ENCODE assay signal across 11 cellular contexts in the genomic region with DNA sequence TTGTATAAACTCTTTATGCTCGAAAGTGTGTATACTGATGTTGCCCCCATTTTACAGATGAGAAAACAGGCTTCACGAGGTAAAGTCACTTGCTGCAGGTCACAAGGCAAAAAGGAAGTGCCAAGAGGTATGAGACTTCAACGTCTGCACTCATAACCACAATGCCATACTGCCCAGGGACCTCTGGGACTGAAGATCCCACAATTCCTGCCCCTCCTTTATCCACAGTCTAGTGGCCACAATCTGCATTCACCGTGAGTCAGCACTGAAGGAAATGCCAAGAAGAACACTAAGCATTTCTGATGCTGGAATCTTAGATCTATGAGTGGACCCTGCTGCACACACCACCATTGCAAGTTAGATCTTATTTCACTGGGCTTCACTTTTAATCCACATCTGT. TPM values are rescaled to one million over a fixed set of nuclear protein-coding genes. Genes with fewer than 3 reads are reported as not detected.
DNase-seq lines count a peak whose midpoint lies in the region; ATAC-seq and TF ChIP-seq lines count a peak whose summit lies in the region.
"Had no signal": no experiment of that assay in that cellular context is flagged by ENCODE, and none has a peak within 500 bp of the region (broad histone marks: within the 10 kb centered on the region; RNA-seq: fewer than 3 reads in every experiment).

No MANE protein-coding gene starts in this region.

- H3K36me3 Mint-ChIP-seq in HFFc6 (ENCODE audit: low read depth) (peaks cover 26% of the 10 kb centered on the region), neural progenitor cell (no peaks in the 10 kb centered on the region)
- H3K36me3 Mint-ChIP-seq in activated CD4-positive, alpha-beta T cell treated with anti-CD3 and anti-CD28 coated beads for 36 hours (ENCODE audit: low read depth), result peaks cover 4% of the 10 kb centered on the region

- H2AFZ ChIP-seq in neural progenitor cell (replicated peaks), result no peak overlapping the region

- H3K4me3 ChIP-seq in fibroblast of the aortic adventitia (ENCODE audit: low read depth, low read length) (no peak overlapping the region), neural progenitor cell (no peak overlapping the region)
- H3K4me3 ChIP-seq: GM12878, right lobe of liver had no signal

- H3K4me1 Mint-ChIP-seq in HFFc6 (ENCODE audit: low read depth) (peaks cover 70% of the 10 kb centered on the region), neural progenitor cell (peaks cover 3% of the 10 kb centered on the region)
- H3K4me1 Mint-ChIP-seq in activated CD4-positive, alpha-beta T cell treated with anti-CD3 and anti-CD28 coated beads for 36 hours, result no peaks in the 10 kb centered on the region

- POLR2A ChIA-PET in activated CD4-positive, alpha-beta T cell treated with anti-CD3 and anti-CD28 coated beads for 36 hours (lab: Charles Lee), result no interaction called here

- H3K9ac ChIP-seq in neural progenitor cell, result no peak overlapping the region

- no peaks in the 10 kb centered on the region for H3K36me3 ChIP-seq in neural progenitor cell

- no peak for TF ChIP-seq CTCF in HFFc6 (IDR thresholded peaks at IDR 0.05)
- peak; percentile 18 for TF ChIP-seq CTCF in fibroblast of the aortic adventitia (IDR thresholded peaks at IDR 0.05; ENCODE audit: insufficient read depth, low read length)
- no peak for TF ChIP-seq CTCF in neural progenitor cell (IDR thresholded peaks at IDR 0.05)

- H3K9me3 ChIP-seq in neural progenitor cell (ENCODE audit: low read depth), result no peaks in the 10 kb centered on the region
- H3K9me3 ChIP-seq: right lobe of liver had no signal

- no peaks in the 10 kb centered on the region for H3K27me3 ChIP-seq in neural progenitor cell
- H3K27me3 ChIP-seq: right lobe of liver had no signal

- H3K4me3 Mint-ChIP-seq in HFFc6 (peak overlapping the region; percentile 82), neural progenitor cell (no peak overlapping the region)
- no peak overlapping the region for H3K4me3 Mint-ChIP-seq in activated CD4-positive, alpha-beta T cell treated with anti-CD3 and anti-CD28 coated beads for 36 hours

- CTCF ChIA-PET in activated CD4-positive, alpha-beta T cell treated with anti-CD3 and anti-CD28 coated beads for 36 hours (lab: Charles Lee), result no interaction called here

- H3K27me3 Mint-ChIP-seq in HFFc6 (ENCODE audit: insufficient read depth) (peaks cover 2% of the 10 kb centered on the region; the same call in 1 of the 2 replicates), neural progenitor cell (ENCODE audit: insufficient read depth, low read depth) (no peaks in the 10 kb centered on the region)
- H3K27me3 Mint-ChIP-seq in activated CD4-positive, alpha-beta T cell treated with anti-CD3 and anti-CD28 coated beads for 36 hours, result no peaks in the 10 kb centered on the region

- peaks cover 18% of the 10 kb centered on the region for H4K20me1 ChIP-seq in neural progenitor cell (ENCODE audit: low read depth)

- H3K27ac ChIP-seq in neural progenitor cell, result no peak overlapping the region
- H3K27ac ChIP-seq: right lobe of liver had no signal

- intact Hi-C loops in activated CD4-positive, alpha-beta T cell treated with anti-CD3 and anti-CD28 coated beads for 36 hours (cut with DNase I, micrococcal nuclease), result no loop called here

- DNase-seq in A172 (ENCODE audit: low spot score) (peak; percentile 97), HFFc6 (peak; percentile 95), SW480 (ENCODE audit: low spot score) (peak; percentile 42), fibroblast of the aortic adventitia (ENCODE audit: low read depth) (peak; percentile 95), NCI-H446 treated with DMSO at 0.1 percent for 48 hours (lab: John Stamatoyannopoulos, UW) (no peak), neural progenitor cell (ENCODE audit: low spot score) (no peak)
- no peak for DNase-seq in activated CD4-positive, alpha-beta T cell treated with anti-CD3 and anti-CD28 coated beads for 36 hours
- DNase-seq: left ventricle myocardium superior, right lobe of liver had no signal

- H3K79me2 ChIP-seq in neural progenitor cell (ENCODE audit: low read depth), result peaks cover 4% of the 10 kb centered on the region

- H3K4me1 ChIP-seq in neural progenitor cell, result no peaks in the 10 kb centered on the region
- H3K4me1 ChIP-seq: right lobe of liver had no signal

- H3F3A ChIP-seq in neural progenitor cell (ENCODE audit: low read depth), result no peaks in the 10 kb centered on the region

- no peaks in the 10 kb centered on the region for H3K9me3 Mint-ChIP-seq in HFFc6
- H3K9me3 Mint-ChIP-seq in activated CD4-positive, alpha-beta T cell treated with anti-CD3 and anti-CD28 coated beads for 36 hours (ENCODE audit: low read depth), result no peaks in the 10 kb centered on the region
- no peaks in the 10 kb centered on the region for H3K9me3 Mint-ChIP-seq in neural progenitor cell

- ATAC-seq in activated CD4-positive, alpha-beta T cell treated with anti-CD3 and anti-CD28 coated beads for 36 hours, result no peak
- no peak for ATAC-seq in HG03135 (IDR thresholded peaks at IDR 0.05; ENCODE audit: unreplicated experiment)
- ATAC-seq: GM12878, left ventricle myocardium superior, right lobe of liver had no signal

- peak overlapping the region; percentile 96 for H3K27ac Mint-ChIP-seq in HFFc6
- no peak overlapping the region for H3K27ac Mint-ChIP-seq in activated CD4-positive, alpha-beta T cell treated with anti-CD3 and anti-CD28 coated beads for 36 hours
- H3K27ac Mint-ChIP-seq in neural progenitor cell, result no peak overlapping the region

- H3K4me2 ChIP-seq in neural progenitor cell, result no peak overlapping the region

RNA-seq across cellular contexts. Expression of a gene that starts 37.3 kb away (rescaled TPM):
- total RNA-seq in A172 (2014; rRNA removed; shearing (Covaris generic)), result 20.7 and 30.2 TPM in 2 replicates
- total RNA-seq in HFFc6 (2021; fragmentation: NEBNext Ultra II Directional; extraction: Animal tissue kit (Norgen Biotek cat#: 25700)), result 10 to 100 TPM; 30.2 to 37.7 (median 32.7) TPM
- 11.9 and 29.4 TPM in 2 replicates for total RNA-seq in fibroblast of the aortic adventitia (ENCODE audit: low replicate concordance)
- 10 to 100 TPM; 29.1 to 32.5 TPM for total RNA-seq in activated CD4-positive, alpha-beta T cell treated with anti-CD3 and anti-CD28 coated beads for 36 hours
- total RNA-seq in neural progenitor cell (ENCODE audit: low replicate concordance), result 15.1 and 25.1 TPM in 2 replicates

Comparison
In these comparisons a context has a peak if more than half of its experiments do, and no peak if none do; other contexts are left out.
1. DNase-seq: peak in A172 (single experiment), HFFc6 (single experiment), SW480 (single experiment) and fibroblast of the aortic adventitia (single experiment); none in activated CD4-positive, alpha-beta T cell treated with anti-CD3 and anti-CD28 coated beads for 36 hours (single experiment), NCI-H446 treated with DMSO at 0.1 percent for 48 hours (single experiment) and neural progenitor cell (single experiment).